In the genomic region with DNA sequence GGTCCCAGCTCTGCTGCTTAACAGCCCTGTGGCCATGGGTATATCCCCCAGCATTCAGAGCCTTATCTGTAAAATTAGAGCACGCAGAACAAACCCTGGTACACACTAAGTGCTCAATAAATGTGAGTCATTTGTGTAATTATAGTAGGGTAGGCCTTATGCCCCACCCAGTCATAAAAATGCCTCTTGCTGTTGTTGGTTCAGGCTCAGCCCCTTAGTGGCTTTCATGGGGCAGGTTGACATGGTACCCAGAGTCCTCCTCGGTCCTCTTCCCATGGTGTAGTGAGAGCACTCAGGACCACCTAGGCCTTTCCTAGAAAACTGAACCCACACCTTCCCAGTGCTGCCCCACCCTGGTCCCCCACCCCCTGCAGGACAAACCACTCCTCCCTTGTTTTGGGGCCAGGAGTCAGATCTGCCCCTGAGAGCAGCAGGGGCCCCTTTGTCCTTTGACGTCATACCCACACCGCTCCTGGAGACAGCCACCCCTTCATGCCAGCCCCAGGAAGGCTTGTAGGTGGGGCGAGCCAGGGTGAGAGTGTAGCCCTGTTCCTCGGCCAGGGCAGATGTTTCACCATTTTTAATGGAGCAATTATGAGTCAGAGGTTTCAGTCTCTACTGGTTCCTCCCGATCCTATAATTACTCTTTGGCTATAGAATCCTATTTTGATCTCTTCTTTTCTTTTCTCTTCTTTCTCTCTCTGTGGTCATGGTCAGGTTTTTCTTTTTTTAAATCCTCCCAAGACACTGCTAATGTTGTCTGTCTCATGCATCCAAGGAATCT, we compare ENCODE assay signal across 7 cellular contexts. TPM values are rescaled to one million over a fixed set of nuclear protein-coding genes. Genes with fewer than 3 reads are reported as not detected.
DNase-seq lines count a peak whose midpoint lies in the region; ATAC-seq and TF ChIP-seq lines count a peak whose summit lies in the region.

No MANE protein-coding gene starts in this region.

- no peak for TF ChIP-seq POLR2A in sigmoid colon (IDR thresholded peaks at IDR 0.05)

- H3K27ac Mint-ChIP-seq in activated CD8-positive, alpha-beta T cell treated with anti-CD3 and anti-CD28 coated beads, Interleukin-2, amount 10 ng/mL, durations not matched to agents 7 days and 5 days, result peak overlapping the region; percentile 85
- H3K27ac Mint-ChIP-seq in glutamatergic neuron (ENCODE audit: unreplicated experiment), result peak overlapping the region; percentile 41

- TF ChIP-seq EP300 in sigmoid colon (IDR thresholded peaks at IDR 0.05), result no peak

- CTCF ChIA-PET in activated CD8-positive, alpha-beta T cell treated with anti-CD3 and anti-CD28 coated beads, Interleukin-2, amount 10 ng/mL, durations not matched to agents 7 days and 5 days (lab: Charles Lee), result interaction anchor here (1.0 kb wide), 1 partner anchor 281 kb away, joined by 3 read pairs; the partner anchor contains the start of gene FAM98C

- no peaks in the 10 kb centered on the region for H3K27me3 ChIP-seq in sigmoid colon

- peak overlapping the region; percentile 80 to 97 (median 96) for H3K27ac ChIP-seq in sigmoid colon

- peaks cover 95% of the 10 kb centered on the region for H3K4me1 Mint-ChIP-seq in activated CD8-positive, alpha-beta T cell treated with anti-CD3 and anti-CD28 coated beads, Interleukin-2, amount 10 ng/mL, durations not matched to agents 7 days and 5 days (ENCODE audit: low read depth)
- H3K4me1 Mint-ChIP-seq in glutamatergic neuron (ENCODE audit: low read depth, unreplicated experiment), result peaks cover 37% of the 10 kb centered on the region

- no peak for ATAC-seq in activated CD8-positive, alpha-beta T cell treated with anti-CD3 and anti-CD28 coated beads, Interleukin-2, amount 10 ng/mL, durations not matched to agents 7 days and 5 days
- ATAC-seq in HG02938 (IDR thresholded peaks at IDR 0.05; ENCODE audit: unreplicated experiment), result no peak

- H3K9me3 Mint-ChIP-seq in activated CD8-positive, alpha-beta T cell treated with anti-CD3 and anti-CD28 coated beads, Interleukin-2, amount 10 ng/mL, durations not matched to agents 7 days and 5 days (ENCODE audit: insufficient read depth), result no peaks in the 10 kb centered on the region
- H3K9me3 Mint-ChIP-seq in glutamatergic neuron (ENCODE audit: unreplicated experiment), result peaks cover 21% of the 10 kb centered on the region

- peaks cover 53% of the 10 kb centered on the region for H3K36me3 Mint-ChIP-seq in activated CD8-positive, alpha-beta T cell treated with anti-CD3 and anti-CD28 coated beads, Interleukin-2, amount 10 ng/mL, durations not matched to agents 7 days and 5 days (ENCODE audit: low read depth)
- H3K36me3 Mint-ChIP-seq in glutamatergic neuron (ENCODE audit: unreplicated experiment), result peaks cover 11% of the 10 kb centered on the region

- H3K36me3 ChIP-seq in sigmoid colon, result no peaks in the 10 kb centered on the region

- H3K4me1 ChIP-seq in sigmoid colon, result peaks cover 0 to 80% (median 73%) of the 10 kb centered on the region in 4 donors

- POLR2A ChIA-PET in activated CD8-positive, alpha-beta T cell treated with anti-CD3 and anti-CD28 coated beads, Interleukin-2, amount 10 ng/mL, durations not matched to agents 7 days and 5 days (lab: Charles Lee), result no interaction called here

- H3K4me3 ChIP-seq in GM12864 (ENCODE audit: low read depth, low read length), result no peak overlapping the region
- no peak overlapping the region for H3K4me3 ChIP-seq in sigmoid colon

- TF ChIP-seq CTCF in GM12864 (IDR thresholded peaks at IDR 0.05; ENCODE audit: low read depth, low read length, missing control alignments), result no peak
- no peak for TF ChIP-seq CTCF in glutamatergic neuron (IDR thresholded peaks at IDR 0.05; ENCODE audit: partially characterized antibody, unreplicated experiment)
- TF ChIP-seq CTCF in sigmoid colon (IDR thresholded peaks at IDR 0.05), result no peak

- H3K9me3 ChIP-seq in sigmoid colon, result no peaks in the 10 kb centered on the region

- no peak overlapping the region for H3K4me3 Mint-ChIP-seq in activated CD8-positive, alpha-beta T cell treated with anti-CD3 and anti-CD28 coated beads, Interleukin-2, amount 10 ng/mL, durations not matched to agents 7 days and 5 days
- peak overlapping the region; percentile 53 for H3K4me3 Mint-ChIP-seq in glutamatergic neuron (ENCODE audit: unreplicated experiment)

- WGBS in sigmoid colon, 2 donors, result 8 to 54% methylated on average over 7 of the region's 7 CpGs

- intact Hi-C loops in sigmoid colon (cut with DNase I), result no loop called here

- peak; percentile 45 for DNase-seq in GM12864 (ENCODE audit: low read depth)
- peak; percentile 75 for DNase-seq in NCI-H146 (lab: John Stamatoyannopoulos, UW)
- DNase-seq in activated CD8-positive, alpha-beta T cell treated with anti-CD3 and anti-CD28 coated beads, Interleukin-2, amount 10 ng/mL, durations not matched to agents 7 days and 5 days, result peak; percentile 31
- no peak for DNase-seq in glutamatergic neuron
- peak; percentile 91 for DNase-seq in sigmoid colon
- no peak for DNase-seq in GM19240 (ENCODE audit: insufficient read length, low spot score)

- H3K27me3 Mint-ChIP-seq in activated CD8-positive, alpha-beta T cell treated with anti-CD3 and anti-CD28 coated beads, Interleukin-2, amount 10 ng/mL, durations not matched to agents 7 days and 5 days (ENCODE audit: low read depth), result no peaks in the 10 kb centered on the region
- H3K27me3 Mint-ChIP-seq in glutamatergic neuron (ENCODE audit: unreplicated experiment), result peaks cover 18% of the 10 kb centered on the region

RNA-seq across cellular contexts. Expression of gene ACTN4, which starts 36.8 kb away (rescaled TPM):
- 100 to 1,000 TPM; 357 to 373 TPM for total RNA-seq in activated CD8-positive, alpha-beta T cell treated with anti-CD3 and anti-CD28 coated beads, Interleukin-2, amount 10 ng/mL, durations not matched to agents 7 days and 5 days
- total RNA-seq in glutamatergic neuron (ENCODE audit: unreplicated experiment), result 975 TPM
- total RNA-seq in sigmoid colon, result 100 to 1,000 TPM; 131 to 328 (median 197) TPM
- polyA plus RNA-seq in sigmoid colon, result 100 to 1,000 TPM; 122 to 456 (median 176) TPM

Comparison
In these comparisons a context has a peak if more than half of its experiments do, and no peak if none do; other contexts are left out.
1. DNase-seq: peak in GM12864 (single experiment), NCI-H146 (single experiment), activated CD8-positive, alpha-beta T cell treated with anti-CD3 and anti-CD28 coated beads, Interleukin-2, amount 10 ng/mL, durations not matched to agents 7 days and 5 days (single experiment) and sigmoid colon (single experiment); none in glutamatergic neuron (single experiment) and GM19240 (single experiment).